ENCODE assay signal across 17 cellular contexts in the genomic region with DNA sequence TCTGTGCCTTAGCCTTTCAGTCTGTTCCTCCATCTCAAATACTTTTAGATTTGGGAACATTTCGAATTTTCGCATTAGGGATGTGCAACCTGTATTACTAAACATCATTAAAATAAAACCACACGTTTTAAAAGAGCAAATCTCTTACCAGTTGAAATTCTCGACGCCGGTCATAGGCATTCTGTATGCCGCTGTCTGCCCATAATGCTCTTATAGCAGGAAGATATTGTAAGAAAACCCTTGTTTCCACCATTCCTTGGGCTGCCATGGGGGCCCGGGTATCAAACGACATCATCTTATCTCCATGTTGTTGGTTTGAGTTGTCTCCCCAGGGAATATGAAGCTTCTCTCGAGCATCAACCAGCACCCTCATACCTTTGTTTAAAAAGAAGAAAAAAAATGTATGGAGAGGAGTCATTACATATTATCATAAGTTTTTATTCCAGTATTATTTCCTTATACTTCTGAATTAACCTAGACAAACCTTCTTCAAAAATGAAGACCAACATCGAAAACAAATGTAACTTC. TPM values are rescaled to one million over a fixed set of nuclear protein-coding genes. Genes with fewer than 3 reads are reported as not detected.
DNase-seq lines count a peak whose midpoint lies in the region; ATAC-seq and TF ChIP-seq lines count a peak whose summit lies in the region.
"Had no signal": no experiment of that assay in that cellular context is flagged by ENCODE, and none has a peak within 500 bp of the region (broad histone marks: within the 10 kb centered on the region; RNA-seq: fewer than 3 reads in every experiment).

No MANE protein-coding gene starts in this region.

- peak overlapping the region; percentile 17 for H3K9ac ChIP-seq in muscle layer of colon (ENCODE audit: low read length)

- no peak overlapping the region for H3K4me3 ChIP-seq in muscle layer of colon (ENCODE audit: low read depth in 1 of 2, low read length in 2 of 2)
- H3K4me3 ChIP-seq in body of pancreas = no peak overlapping the region

- H3K27me3 Mint-ChIP-seq in activated naive CD4-positive, alpha-beta T cell treated with anti-CD3 and anti-CD28 coated beads, Interleukin-2, amount 10 ng/mL, durations not matched to agents 7 days and 5 days = peaks cover 7% of the 10 kb centered on the region
- H3K27me3 Mint-ChIP-seq in activated T-helper 2 cell treated with anti-CD3 and anti-CD28 coated beads, Interferon-gamma antibody, Interleukin-2, Interleukin-4, amounts not matched to agents 10 μg/mL and 5 μg/mL and 100 μg/mL, durations not matched to agents 14 hours and 24 hours and 36 hours (ENCODE audit: low read depth) = no peaks in the 10 kb centered on the region
- no peaks in the 10 kb centered on the region for H3K27me3 Mint-ChIP-seq in type B pancreatic cell

- intact Hi-C loops in activated T-helper 2 cell treated with anti-CD3 and anti-CD28 coated beads, Interferon-gamma antibody, Interleukin-2, Interleukin-4, amounts not matched to agents 10 μg/mL and 5 μg/mL and 100 μg/mL, durations not matched to agents 14 hours and 24 hours and 36 hours (cut with micrococcal nuclease) = loop anchor here (5.0 kb wide), 1 partner anchor 144 kb away; no protein-coding TSS in a partner anchor
- intact Hi-C loops in body of pancreas (cut with DNase I) = no loop called here

- H3K9me3 ChIP-seq in muscle layer of colon (ENCODE audit: low read length) = no peaks in the 10 kb centered on the region
- no peaks in the 10 kb centered on the region for H3K9me3 ChIP-seq in body of pancreas
- H3K9me3 ChIP-seq: BE2C, right atrium auricular region had no signal

- H3K27ac Mint-ChIP-seq in activated naive CD4-positive, alpha-beta T cell treated with anti-CD3 and anti-CD28 coated beads, Interleukin-2, amount 10 ng/mL, durations not matched to agents 7 days and 5 days = no peak overlapping the region
- H3K27ac Mint-ChIP-seq in activated T-helper 2 cell treated with anti-CD3 and anti-CD28 coated beads, Interferon-gamma antibody, Interleukin-2, Interleukin-4, amounts not matched to agents 10 μg/mL and 5 μg/mL and 100 μg/mL, durations not matched to agents 14 hours and 24 hours and 36 hours = no peak overlapping the region
- peak overlapping the region; percentile 95 for H3K27ac Mint-ChIP-seq in type B pancreatic cell

- H3K9me3 Mint-ChIP-seq in activated naive CD4-positive, alpha-beta T cell treated with anti-CD3 and anti-CD28 coated beads, Interleukin-2, amount 10 ng/mL, durations not matched to agents 7 days and 5 days = no peaks in the 10 kb centered on the region
- H3K9me3 Mint-ChIP-seq in activated T-helper 2 cell treated with anti-CD3 and anti-CD28 coated beads, Interferon-gamma antibody, Interleukin-2, Interleukin-4, amounts not matched to agents 10 μg/mL and 5 μg/mL and 100 μg/mL, durations not matched to agents 14 hours and 24 hours and 36 hours = no peaks in the 10 kb centered on the region
- no peaks in the 10 kb centered on the region for H3K9me3 Mint-ChIP-seq in type B pancreatic cell

- no peak for ATAC-seq in body of pancreas

- H3K36me3 ChIP-seq in muscle layer of colon (ENCODE audit: insufficient read depth, low read length) (peaks cover 27% of the 10 kb centered on the region), body of pancreas (replicated peaks in 1 of 2; ENCODE audit: insufficient read depth in 1 of 2, low read depth in 2 of 2) (no peaks in the 10 kb centered on the region)

- peaks cover 55% of the 10 kb centered on the region for H3K4me1 ChIP-seq in muscle layer of colon (ENCODE audit: insufficient read depth, low read length)
- H3K4me1 ChIP-seq in body of pancreas = peaks cover 20% of the 10 kb centered on the region
- H3K4me1 ChIP-seq: BE2C had no signal

- peaks cover 72% of the 10 kb centered on the region for H3K4me1 Mint-ChIP-seq in activated naive CD4-positive, alpha-beta T cell treated with anti-CD3 and anti-CD28 coated beads, Interleukin-2, amount 10 ng/mL, durations not matched to agents 7 days and 5 days
- peaks cover 52% of the 10 kb centered on the region for H3K4me1 Mint-ChIP-seq in activated T-helper 2 cell treated with anti-CD3 and anti-CD28 coated beads, Interferon-gamma antibody, Interleukin-2, Interleukin-4, amounts not matched to agents 10 μg/mL and 5 μg/mL and 100 μg/mL, durations not matched to agents 14 hours and 24 hours and 36 hours (ENCODE audit: low read depth)
- H3K4me1 Mint-ChIP-seq in type B pancreatic cell (ENCODE audit: unreplicated experiment) = peaks cover 29% of the 10 kb centered on the region

- WGBS in body of pancreas, 2 donors = 86 to 89% methylated on average over 11 of the region's 11 CpGs

- no peaks in the 10 kb centered on the region for H3K27me3 ChIP-seq in muscle layer of colon (ENCODE audit: control insufficient read depth in 1 of 2, insufficient read depth in 2 of 2, low read length in 2 of 2)
- no peaks in the 10 kb centered on the region for H3K27me3 ChIP-seq in body of pancreas
- H3K27me3 ChIP-seq: BE2C, right atrium auricular region had no signal

- H3K4me3 Mint-ChIP-seq in activated naive CD4-positive, alpha-beta T cell treated with anti-CD3 and anti-CD28 coated beads, Interleukin-2, amount 10 ng/mL, durations not matched to agents 7 days and 5 days = peak overlapping the region; percentile 96
- H3K4me3 Mint-ChIP-seq in activated T-helper 2 cell treated with anti-CD3 and anti-CD28 coated beads, Interferon-gamma antibody, Interleukin-2, Interleukin-4, amounts not matched to agents 10 μg/mL and 5 μg/mL and 100 μg/mL, durations not matched to agents 14 hours and 24 hours and 36 hours (ENCODE audit: low read depth) = peak overlapping the region; percentile 89
- no peak overlapping the region for H3K4me3 Mint-ChIP-seq in type B pancreatic cell

- no peak for DNase-seq in activated naive CD4-positive, alpha-beta T cell treated with anti-CD3 and anti-CD28 coated beads, Interleukin-2, amount 10 ng/mL, durations not matched to agents 7 days and 5 days
- no peak for DNase-seq in activated naive CD4-positive, alpha-beta T cell treated with anti-CD3 and anti-CD28 coated beads, Interleukin-2, amount 50 U/mL, for 16 hours
- DNase-seq in activated T-helper 2 cell treated with anti-CD3 and anti-CD28 coated beads, Interferon-gamma antibody, Interleukin-2, Interleukin-4, amounts not matched to agents 10 μg/mL and 5 μg/mL and 100 μg/mL, durations not matched to agents 14 hours and 24 hours and 36 hours (ENCODE audit: low spot score) = no peak
- DNase-seq in type B pancreatic cell (ENCODE audit: extremely low spot score, unreplicated experiment) (peak; percentile 27), MV-4-11 (lab: John Stamatoyannopoulos, UW) (no peak), KG1 (lab: John Stamatoyannopoulos, UW) (no peak), body of pancreas (no peak)
- DNase-seq: activated CD4-positive, CD25-positive, alpha-beta regulatory T cell treated with anti-CD3 and anti-CD28 coated beads, Interleukin-2, amount 50 U/mL, for 72 hours; amniotic stem cell; BE2C; effector CD8-positive, alpha-beta T cell; hypothalamus; mesendoderm; NCI-H524 treated with DMSO at 0.1 percent for 48 hours; Right ventricle myocardium superior had no signal

- TF ChIP-seq POLR2A in body of pancreas (IDR thresholded peaks at IDR 0.05) = no peak

- TF ChIP-seq CTCF in type B pancreatic cell (conservative IDR thresholded peaks at IDR 0.05) (no peak), body of pancreas (IDR thresholded peaks at IDR 0.05) (no peak)

- peaks cover 66% of the 10 kb centered on the region for H3K36me3 Mint-ChIP-seq in activated naive CD4-positive, alpha-beta T cell treated with anti-CD3 and anti-CD28 coated beads, Interleukin-2, amount 10 ng/mL, durations not matched to agents 7 days and 5 days
- H3K36me3 Mint-ChIP-seq in activated T-helper 2 cell treated with anti-CD3 and anti-CD28 coated beads, Interferon-gamma antibody, Interleukin-2, Interleukin-4, amounts not matched to agents 10 μg/mL and 5 μg/mL and 100 μg/mL, durations not matched to agents 14 hours and 24 hours and 36 hours (ENCODE audit: low read depth) = peaks cover 72% of the 10 kb centered on the region
- peaks cover 30% of the 10 kb centered on the region for H3K36me3 Mint-ChIP-seq in type B pancreatic cell

- CTCF ChIA-PET in activated naive CD4-positive, alpha-beta T cell treated with anti-CD3 and anti-CD28 coated beads, Interleukin-2, amount 10 ng/mL, durations not matched to agents 7 days and 5 days (lab: Charles Lee) = no interaction called here

- H3K27ac ChIP-seq in muscle layer of colon (ENCODE audit: low read depth, low read length) (no peak overlapping the region), body of pancreas (no peak overlapping the region)

RNA-seq across cellular contexts. Expression of a gene that starts 3.1 kb away (rescaled TPM):
- 63.8 and 68.7 TPM in 2 replicates for total RNA-seq in activated T-helper 2 cell treated with anti-CD3 and anti-CD28 coated beads, Interferon-gamma antibody, Interleukin-2, Interleukin-4, amounts not matched to agents 10 μg/mL and 5 μg/mL and 100 μg/mL, durations not matched to agents 14 hours and 24 hours and 36 hours
- total RNA-seq in type B pancreatic cell (ENCODE audit: low replicate concordance) (36.0 and 43.3 TPM in 2 replicates), body of pancreas (10 to 100 TPM; 20.2 to 22.4 TPM)
